Comparison of ENCODE assay signal across 8 cellular contexts in the genomic region with DNA sequence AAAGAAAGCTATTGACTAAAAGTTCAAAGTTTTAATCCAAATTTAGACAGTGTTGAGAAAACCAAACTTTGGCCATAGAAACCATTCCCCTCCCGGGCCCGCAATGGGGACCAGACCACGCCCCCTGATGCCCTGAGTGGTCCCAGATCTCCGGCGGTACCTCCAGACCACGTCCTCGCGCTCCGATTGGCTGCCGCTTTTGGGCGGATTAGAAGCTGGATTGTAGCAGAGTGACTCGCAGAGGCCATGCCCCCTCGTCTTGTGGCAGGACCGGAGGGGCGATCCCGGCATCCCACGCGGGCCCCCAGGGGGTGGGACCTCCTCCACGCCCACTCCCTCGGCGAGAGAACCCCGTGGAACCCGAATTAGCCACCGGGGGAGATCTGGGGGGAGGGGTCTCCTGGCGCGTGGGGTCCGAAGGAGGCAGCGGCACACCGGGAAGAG. TPM values are rescaled to one million over a fixed set of nuclear protein-coding genes. Genes with fewer than 3 reads are reported as not detected.
DNase-seq lines count a peak whose midpoint lies in the region; ATAC-seq and TF ChIP-seq lines count a peak whose summit lies in the region.

No MANE protein-coding gene starts in this region.

- no peaks in the 10 kb centered on the region for H3K27me3 ChIP-seq in duodenal mucosa (ENCODE audit: control insufficient read depth in 1 of 2, insufficient read depth in 2 of 2, low read length in 2 of 2)

- peak overlapping the region; percentile 25 for H3K27ac ChIP-seq in duodenal mucosa (ENCODE audit: low read depth, low read length)

- peaks cover 22% of the 10 kb centered on the region for H3K4me1 Mint-ChIP-seq in CD14-positive monocyte
- peaks cover 14% of the 10 kb centered on the region for H3K4me1 Mint-ChIP-seq in activated CD4-positive, alpha-beta memory T cell treated with anti-CD3 and anti-CD28 coated beads for 36 hours (ENCODE audit: low read depth)

- peaks cover 6 to 13% of the 10 kb centered on the region in 2 donors for H3K4me1 ChIP-seq in duodenal mucosa (ENCODE audit: control insufficient read depth in 1 of 2, insufficient read depth in 2 of 2, low read length in 2 of 2)

- CTCF ChIA-PET in activated CD4-positive, alpha-beta memory T cell treated with anti-CD3 and anti-CD28 coated beads for 36 hours (lab: Charles Lee) = interaction anchor here (0.8 to 2.5 kb wide), 7 partner anchors 23 to 133 kb away, joined by 3 to 38 read pairs (median 4); no protein-coding TSS in a partner anchor

- H3K9me3 ChIP-seq in duodenal mucosa (ENCODE audit: control insufficient read depth in 1 of 2, low read length in 2 of 2) = no peaks in the 10 kb centered on the region

- POLR2A ChIA-PET in activated CD4-positive, alpha-beta memory T cell treated with anti-CD3 and anti-CD28 coated beads for 36 hours (lab: Charles Lee) = interaction anchor here (2.2 kb wide), 1 partner anchor 41 kb away, joined by 4 read pairs; no protein-coding TSS in a partner anchor

- peak overlapping the region in 3 of 7 donors; percentile 30 to 82 (median 54) for H3K27ac Mint-ChIP-seq in CD14-positive monocyte
- no peak overlapping the region for H3K27ac Mint-ChIP-seq in activated CD4-positive, alpha-beta memory T cell treated with anti-CD3 and anti-CD28 coated beads for 36 hours

- peak overlapping the region; percentile 58 to 93 for H3K4me3 Mint-ChIP-seq in CD14-positive monocyte
- H3K4me3 Mint-ChIP-seq in activated CD4-positive, alpha-beta memory T cell treated with anti-CD3 and anti-CD28 coated beads for 36 hours = peak overlapping the region; percentile 73

- peak overlapping the region in 1 of 2 donors; percentile 62 for H3K4me3 ChIP-seq in duodenal mucosa (ENCODE audit: low read depth in 1 of 2, low read length in 2 of 2)
- H3K4me3 ChIP-seq in lower leg skin (ENCODE audit: low read depth, poor library complexity, severe bottlenecking) = no peak overlapping the region

- TF ChIP-seq POLR2A in lower leg skin (IDR thresholded peaks at IDR 0.05) = no peak

- intact Hi-C loops in CD14-positive monocyte (cut with micrococcal nuclease) (loop anchor here (5.0 to 10.0 kb wide), 2 partner anchors 190 to 192 kb away; a partner anchor contains a TSS), lower leg skin (cut with DNase I; ENCODE audit: low total_unique reads) (loop anchor here (10.0 kb wide), 1 partner anchor 192 kb away; a partner anchor contains a TSS)
- intact Hi-C loops in activated CD4-positive, alpha-beta memory T cell treated with anti-CD3 and anti-CD28 coated beads for 36 hours (cut with micrococcal nuclease) = loop anchor here (2.0 kb wide), 2 partner anchors 134 to 190 kb away; a partner anchor contains a TSS

- no peak overlapping the region for H3K9ac ChIP-seq in duodenal mucosa (ENCODE audit: low read depth in 1 of 2, low read length in 2 of 2)

- peaks cover 0 to 3% of the 10 kb centered on the region in 2 donors for H3K36me3 Mint-ChIP-seq in CD14-positive monocyte
- no peaks in the 10 kb centered on the region for H3K36me3 Mint-ChIP-seq in activated CD4-positive, alpha-beta memory T cell treated with anti-CD3 and anti-CD28 coated beads for 36 hours

- TF ChIP-seq CTCF in CD14-positive monocyte (IDR thresholded peaks at IDR 0.05) = no peak
- TF ChIP-seq CTCF in lower leg skin (IDR thresholded peaks at IDR 0.05) = no peak

- 3 to 17% methylated on average over 27 to 28 of the region's 29 CpGs for WGBS in lower leg skin, 2 donors

- ATAC-seq in GM21737 (IDR thresholded peaks at IDR 0.05; ENCODE audit: unreplicated experiment) (peak; percentile 54), GM19397 (IDR thresholded peaks at IDR 0.05; ENCODE audit: unreplicated experiment) (no peak)

- peak; percentile 63 for DNase-seq in CD14-positive monocyte (ENCODE audit: low spot score)
- DNase-seq in NCI-H446 (lab: John Stamatoyannopoulos, UW) = peak; percentile 90 to 97
- peak; percentile 85 for DNase-seq in activated CD4-positive, alpha-beta memory T cell treated with anti-CD3 and anti-CD28 coated beads for 36 hours
- DNase-seq in lower leg skin (ENCODE audit: low spot score in 2 of 2) = peak; percentile 76 to 96
- DNase-seq in stimulated activated CD4-positive, alpha-beta T cell treated with anti-CD3 and anti-CD28 coated beads, TNF-alpha, amount 100 ng/mL, for 24 hours (ENCODE audit: low read depth in 3 of 3) = peak; percentile 58 to 80 (median 65)

- peaks cover 21 to 26% (median 23%) of the 10 kb centered on the region in 3 donors for H3K27me3 Mint-ChIP-seq in CD14-positive monocyte (ENCODE audit: low read depth in 3 of 3)
- peaks cover 9% of the 10 kb centered on the region for H3K27me3 Mint-ChIP-seq in activated CD4-positive, alpha-beta memory T cell treated with anti-CD3 and anti-CD28 coated beads for 36 hours

- H3K36me3 ChIP-seq in duodenal mucosa (ENCODE audit: control insufficient read depth in 1 of 2, insufficient read depth in 2 of 2, low read length in 2 of 2) = no peaks in the 10 kb centered on the region

- peaks cover 0 to 4% (median 0%) of the 10 kb centered on the region in 7 donors for H3K9me3 Mint-ChIP-seq in CD14-positive monocyte
- no peaks in the 10 kb centered on the region for H3K9me3 Mint-ChIP-seq in activated CD4-positive, alpha-beta memory T cell treated with anti-CD3 and anti-CD28 coated beads for 36 hours

RNA-seq across cellular contexts. Expression of a gene that starts 0.8 kb away (rescaled TPM):
- polyA plus RNA-seq in CD14-positive monocyte = not detected
- under 1 TPM in 1 of 2 experiments, not detected in 1; 0.31 TPM for total RNA-seq in activated CD4-positive, alpha-beta memory T cell treated with anti-CD3 and anti-CD28 coated beads for 36 hours
- total RNA-seq in lower leg skin = 1 to 10 TPM; 1.6 to 6.6 (median 5.4) TPM

RNA-seq across cellular contexts. Expression of a gene that starts 26.3 kb away (rescaled TPM):
- polyA plus RNA-seq in CD14-positive monocyte = 10 to 100 TPM; 16.0 to 17.0 TPM
- total RNA-seq in activated CD4-positive, alpha-beta memory T cell treated with anti-CD3 and anti-CD28 coated beads for 36 hours = 10 to 100 TPM; 59.8 to 61.5 TPM
- total RNA-seq in lower leg skin = 10 to 100 TPM; 20.3 to 61.4 (median 38.6) TPM

RNA-seq across cellular contexts. Expression of a gene that starts 31.3 kb away (rescaled TPM):
- polyA plus RNA-seq in CD14-positive monocyte = 1 to 10 TPM; 1.1 to 1.5 TPM
- 10 to 100 TPM; 10.5 to 11.0 TPM for total RNA-seq in activated CD4-positive, alpha-beta memory T cell treated with anti-CD3 and anti-CD28 coated beads for 36 hours
- 1 to 10 TPM; 2.9 to 7.2 (median 6.3) TPM for total RNA-seq in lower leg skin

RNA-seq across cellular contexts. Expression of a gene that starts 35.1 kb away (rescaled TPM):
- polyA plus RNA-seq in CD14-positive monocyte = 100 to 1,000 TPM; 127 to 169 TPM
- 10 to 100 TPM; 49.7 to 52.0 TPM for total RNA-seq in activated CD4-positive, alpha-beta memory T cell treated with anti-CD3 and anti-CD28 coated beads for 36 hours
- 100 to 1,000 TPM in 1 of 4 donors, 10 to 100 TPM in 3; 91.6 to 152 (median 97.5) TPM for total RNA-seq in lower leg skin
